In genomic region chr21:28992526-28993292, GRCh38 we compare ENCODE assay signal across 1 cellular context.
TF ChIP-seq lines count a peak whose summit lies in the region.

LTN1 (minus strand) TSS chr21:28992877; CDS start chr21:28992805, 72 bp downstream.

TF ChIP-seq in WTC11, 78 proteins besides CTCF, POLR2A, EP300 and RAD21 (continued from another document and continues in another):
- TF ChIP-seq USF2 (CRISPR knock-in tag; IDR thresholded peaks at IDR 0.05) (peak; percentile 73), RELA (CRISPR knock-in tag; IDR thresholded peaks at IDR 0.05; ENCODE audit: borderline replicate concordance) (no peak), ERG (CRISPR knock-in tag; IDR thresholded peaks at IDR 0.05) (no peak), E2F4 (CRISPR knock-in tag; IDR thresholded peaks at IDR 0.05; ENCODE audit: borderline replicate concordance, low read depth) (peak; percentile 89; the same call in 1 of the 2 replicates), ZNF219 (CRISPR knock-in tag; IDR thresholded peaks at IDR 0.05; ENCODE audit: borderline replicate concordance) (0 out of 2 replicates have a peak, but pooled peaks have one; percentile 24), NFYB (CRISPR knock-in tag; conservative IDR thresholded peaks at IDR 0.05; ENCODE audit: low read depth) (peak; percentile 89), TCF7 (CRISPR knock-in tag; IDR thresholded peaks at IDR 0.05; ENCODE audit: low read depth) (no peak), CBFB (CRISPR knock-in tag; IDR thresholded peaks at IDR 0.05; ENCODE audit: low read depth) (no peak), ZNF532 (CRISPR knock-in tag; IDR thresholded peaks at IDR 0.05; ENCODE audit: borderline replicate concordance) (no peak), IRF2 (CRISPR knock-in tag; IDR thresholded peaks at IDR 0.05; ENCODE audit: borderline replicate concordance, low read depth) (no peak), EMX1 (CRISPR knock-in tag; IDR thresholded peaks at IDR 0.05) (no peak), ATF1 (CRISPR knock-in tag; IDR thresholded peaks at IDR 0.05) (no peak), ZNF138 (CRISPR knock-in tag; conservative IDR thresholded peaks at IDR 0.05) (no peak), ZNF671 (CRISPR knock-in tag; IDR thresholded peaks at IDR 0.05) (no peak), HMGXB4 (CRISPR knock-in tag; IDR thresholded peaks at IDR 0.05) (peak; percentile 62; the same call in 1 of the 2 replicates), ZNF416 (CRISPR knock-in tag; IDR thresholded peaks at IDR 0.05) (no peak), ARID4B (CRISPR knock-in tag; IDR thresholded peaks at IDR 0.05; ENCODE audit: borderline replicate concordance) (peak; percentile 89; the same call in 1 of the 2 replicates), SMAD3 (CRISPR knock-in tag; IDR thresholded peaks at IDR 0.05; ENCODE audit: borderline replicate concordance) (no peak), NR2C2 (CRISPR knock-in tag; IDR thresholded peaks at IDR 0.05) (no peak), GRHL2 (CRISPR knock-in tag; IDR thresholded peaks at IDR 0.05; ENCODE audit: insufficient replicate concordance, severe bottlenecking) (no peak), STAT6 (CRISPR knock-in tag; conservative IDR thresholded peaks at IDR 0.05; ENCODE audit: low read depth) (no peak), SOX15 (CRISPR knock-in tag; IDR thresholded peaks at IDR 0.05) (no peak), MXD4 (CRISPR knock-in tag; IDR thresholded peaks at IDR 0.05; ENCODE audit: borderline replicate concordance) (no peak), CREB1 (CRISPR knock-in tag; IDR thresholded peaks at IDR 0.05) (no peak), NFATC4 (CRISPR knock-in tag; IDR thresholded peaks at IDR 0.05) (no peak), FOXP1 (CRISPR knock-in tag; IDR thresholded peaks at IDR 0.05; ENCODE audit: borderline replicate concordance) (no peak; the same call in 1 of the 2 replicates), ZNF121 (CRISPR knock-in tag; IDR thresholded peaks at IDR 0.05) (no peak), NFE2L1 (CRISPR knock-in tag; IDR thresholded peaks at IDR 0.05) (no peak), ATF6 (CRISPR knock-in tag; IDR thresholded peaks at IDR 0.05) (no peak), IRF1 (CRISPR knock-in tag; IDR thresholded peaks at IDR 0.05) (no peak), AFF4 (CRISPR knock-in tag; IDR thresholded peaks at IDR 0.05; ENCODE audit: borderline replicate concordance) (no peak), PRRX2 (CRISPR knock-in tag; IDR thresholded peaks at IDR 0.05) (no peak), JUN (CRISPR knock-in tag; IDR thresholded peaks at IDR 0.05) (no peak)
